1 cellular context compared by ENCODE assay signal in genomic region chr1:23577056-23577985, GRCh38.
A peak's percentile ranks its signal among the peaks of the same experiment; 100 is the strongest.
TF ChIP-seq lines count a peak whose summit lies in the region.

No MANE protein-coding gene starts in this region.

TF ChIP-seq in K562, 482 proteins besides CTCF, POLR2A, EP300 and RAD21 (continued from another document):
- no peak for TF ChIP-seq CHD7 (IDR thresholded peaks at IDR 0.05; ENCODE audit: low read depth, low read length)
- peak; percentile 10 for TF ChIP-seq PRDM10 (IDR thresholded peaks at IDR 0.05; ENCODE audit: partially characterized antibody)
- no peak for TF ChIP-seq ZBTB2 (IDR thresholded peaks at IDR 0.05)
- peak; percentile 67 for TF ChIP-seq DPF2 (IDR thresholded peaks at IDR 0.05)
- TF ChIP-seq SMARCA4 (IDR thresholded peaks at IDR 0.05): peak; percentile 46; the same call in 1 of the 2 replicates
- TF ChIP-seq ATF4 (CRISPR knock-in tag; IDR thresholded peaks at IDR 0.05): no peak
- TF ChIP-seq MXI1 (IDR thresholded peaks at IDR 0.05; ENCODE audit: low read depth, low read length): no peak
